ENCODE assay signal across 13 cellular contexts in genomic region chr1:87044424-87044823, GRCh38.
DNase-seq lines count a peak whose midpoint lies in the region; ATAC-seq, FAIRE-seq and TF ChIP-seq lines count a peak whose summit lies in the region.
"Had no signal": no experiment of that assay in that cellular context is flagged by ENCODE, and none has a peak within 500 bp of the region (broad histone marks: within the 10 kb centered on the region; RNA-seq: fewer than 3 reads in every experiment).

No MANE protein-coding gene starts in this region.

- peak overlapping the region; percentile 93 for H3K27ac Mint-ChIP-seq in T-helper 2 cell treated with Interferon-gamma antibody and Interleukin-4, amounts not matched to agents 5 μg/mL and 100 μg/mL, for 36 hours
- H3K27ac Mint-ChIP-seq: mesothelial cell of epicardium had no signal

- in situ Hi-C loops in GM13977 (cut with MboI; ENCODE audit: low pct_unique_long_range_greater_than_20kb, low sequenced_read_pairs, unreplicated experiment) = no loop called here

- H3K4me3 Mint-ChIP-seq in T-helper 2 cell treated with Interferon-gamma antibody and Interleukin-4, amounts not matched to agents 5 μg/mL and 100 μg/mL, for 36 hours = no peak overlapping the region
- H3K4me3 Mint-ChIP-seq: mesothelial cell of epicardium had no signal

- H3K4me1 Mint-ChIP-seq in T-helper 2 cell treated with Interferon-gamma antibody and Interleukin-4, amounts not matched to agents 5 μg/mL and 100 μg/mL, for 36 hours (ENCODE audit: low read depth) = peaks cover 43% of the 10 kb centered on the region

- peaks cover 20% of the 10 kb centered on the region for H3K9me3 Mint-ChIP-seq in T-helper 2 cell treated with Interferon-gamma antibody and Interleukin-4, amounts not matched to agents 5 μg/mL and 100 μg/mL, for 36 hours

- no peaks in the 10 kb centered on the region for H3K27me3 Mint-ChIP-seq in T-helper 2 cell treated with Interferon-gamma antibody and Interleukin-4, amounts not matched to agents 5 μg/mL and 100 μg/mL, for 36 hours (ENCODE audit: low read depth)

- peaks cover 10% of the 10 kb centered on the region for H3K36me3 Mint-ChIP-seq in T-helper 2 cell treated with Interferon-gamma antibody and Interleukin-4, amounts not matched to agents 5 μg/mL and 100 μg/mL, for 36 hours (ENCODE audit: low read depth)

- TF ChIP-seq CTCF in GM13977 (IDR thresholded peaks at IDR 0.05; ENCODE audit: extremely low read depth, insufficient read depth, missing control alignments) = no peak

- ATAC-seq in GM21528 (IDR thresholded peaks at IDR 0.05; ENCODE audit: low FRiP score, unreplicated experiment) (peak; percentile 55), HG03342 (IDR thresholded peaks at IDR 0.05; ENCODE audit: unreplicated experiment) (peak; percentile 33)

- DNase-seq in T-helper 2 cell treated with Interferon-gamma antibody and Interleukin-4, amounts not matched to agents 5 μg/mL and 100 μg/mL, for 36 hours (ENCODE audit: low spot score) = no peak
- DNase-seq in T-helper 2 cell = no peak
- no peak for DNase-seq in retina
- DNase-seq in GM13977 (ENCODE audit: low spot score) = no peak
- DNase-seq in urothelium cell line (ENCODE audit: low spot score) = no peak
- DNase-seq: 8988T, DND-41, NCI-H526, upper lobe of left lung had no signal

- FAIRE-seq in islet of Langerhans (lab: Jason Lieb, UNC) = peak; percentile 33
- no peak for FAIRE-seq in urothelium cell line (lab: Jason Lieb, UNC)
